8 cellular contexts compared by ENCODE assay signal in the genomic region with DNA sequence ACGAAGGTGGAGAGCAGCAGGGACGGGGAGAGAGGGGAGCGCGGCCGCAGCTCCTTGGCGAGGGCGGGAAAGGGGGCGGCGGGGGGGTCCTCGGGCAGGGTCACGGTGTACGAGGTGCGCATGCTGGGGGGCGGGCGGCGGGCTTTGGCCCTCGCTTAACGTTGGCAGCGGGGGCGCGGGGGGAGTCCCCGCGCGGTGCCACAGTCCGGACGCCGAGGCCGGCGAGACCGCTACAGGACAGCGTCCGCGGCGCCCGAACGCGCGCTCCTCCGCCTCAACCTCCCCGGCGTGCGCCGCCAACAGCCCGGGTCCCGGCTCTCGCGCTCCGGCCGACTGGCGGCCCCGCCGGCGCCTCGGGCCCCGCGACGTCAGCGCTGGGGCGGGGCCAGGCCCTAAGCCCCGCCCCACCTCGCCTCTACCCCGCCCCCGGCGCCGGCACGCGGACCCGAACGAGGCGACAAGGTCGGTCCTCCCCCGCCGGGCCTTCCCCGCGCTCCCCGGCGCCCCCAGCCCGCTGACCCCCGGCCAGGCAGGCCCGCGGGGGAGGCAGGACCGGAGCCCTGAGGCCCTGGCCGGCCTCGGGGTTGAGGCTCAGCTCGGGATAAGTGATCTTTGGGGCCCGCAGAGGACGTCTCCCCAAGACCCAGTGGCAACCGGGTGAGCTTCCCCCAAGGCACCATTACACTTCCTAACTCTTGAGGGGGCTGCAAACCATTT. TPM values are rescaled to one million over a fixed set of nuclear protein-coding genes. Genes with fewer than 3 reads are reported as not detected.
DNase-seq lines count a peak whose midpoint lies in the region; ATAC-seq and TF ChIP-seq lines count a peak whose summit lies in the region.

No MANE protein-coding gene starts in this region.

- no peaks in the 10 kb centered on the region for H4K20me1 ChIP-seq in PC-9 (ENCODE audit: insufficient read depth)
- no peaks in the 10 kb centered on the region for H4K20me1 ChIP-seq in osteoblast (ENCODE audit: insufficient read depth, low read length)

- H3K9me2 ChIP-seq in PC-9 (ENCODE audit: insufficient read depth) = no peaks in the 10 kb centered on the region

- H3K4me3 ChIP-seq in PC-9 (peak overlapping the region; percentile 36; the same call in 1 of the 2 replicates), osteoblast (ENCODE audit: insufficient read depth, low read length) (peak overlapping the region; percentile 53), upper lobe of right lung (peak overlapping the region; percentile 44)

- ATAC-seq in upper lobe of right lung (peak; percentile 79), GM21786 (IDR thresholded peaks at IDR 0.05; ENCODE audit: unreplicated experiment) (no peak)

- peak; percentile 67 for DNase-seq in NCI-H2227 (lab: John Stamatoyannopoulos, UW; ENCODE audit: unreplicated experiment)
- DNase-seq in NCI-H2227 treated with DMSO at 0.1 percent for 48 hours (lab: John Stamatoyannopoulos, UW) = no peak
- no peak for DNase-seq in PC-9
- peak; percentile 55 for DNase-seq in activated naive CD4-positive, alpha-beta T cell treated with Interleukin-2 at 50 U/mL for 16 hours
- DNase-seq in head of caudate nucleus = peak in 41 of 42 donors; percentile 69 to 94 (median 86)
- peak; percentile 96 for DNase-seq in osteoblast (ENCODE audit: insufficient read length, low spot score, missing footprints)
- peak; percentile 79 for DNase-seq in upper lobe of right lung

- H3F3A ChIP-seq in PC-9 (ENCODE audit: insufficient read depth, low read depth) = peaks cover 32% of the 10 kb centered on the region

- H3K4me1 ChIP-seq in PC-9 (replicated peaks; ENCODE audit: insufficient read depth) (peaks cover 47% of the 10 kb centered on the region), osteoblast (ENCODE audit: insufficient read depth, low read length) (peaks cover 49% of the 10 kb centered on the region), upper lobe of right lung (peaks cover 41% of the 10 kb centered on the region)

- H3K4me2 ChIP-seq in PC-9 (peak overlapping the region; percentile 74), osteoblast (ENCODE audit: insufficient read depth, low read length) (peak overlapping the region; percentile 44)

- BruUV-seq in PC-9 (replicated peaks; lab: Mats Ljungman, UMichigan) = no TSS peak

- no peak for TF ChIP-seq CTCF in PC-9 (conservative IDR thresholded peaks at IDR 0.05)
- no peak for TF ChIP-seq CTCF in osteoblast (IDR thresholded peaks at IDR 0.05; ENCODE audit: extremely low read depth, low read depth, low read length)
- TF ChIP-seq CTCF in upper lobe of right lung (IDR thresholded peaks at IDR 0.05) = no peak

- H3K27ac ChIP-seq in PC-9 (no peak overlapping the region), osteoblast (ENCODE audit: low read depth, low read length) (no peak overlapping the region), upper lobe of right lung (no peak overlapping the region)

- intact Hi-C loops in PC-9 (cut with micrococcal nuclease; ENCODE audit: unreplicated experiment) (loop anchor here (10.0 kb wide), 1 partner anchor 761 kb away; no protein-coding TSS in a partner anchor), head of caudate nucleus (cut with DNase I) (no loop called here), upper lobe of right lung (cut with DNase I) (no loop called here)

- H3K79me2 ChIP-seq in PC-9 (ENCODE audit: low read depth) = no peaks in the 10 kb centered on the region
- H3K79me2 ChIP-seq in osteoblast (ENCODE audit: insufficient read depth, low read length) = no peaks in the 10 kb centered on the region

- CTCF ChIA-PET in PC-9 (lab: Charles Lee) = no interaction called here

- POLR2A ChIA-PET in PC-9 (lab: Charles Lee; ENCODE audit: unreplicated experiment) = no interaction called here

- no peaks in the 10 kb centered on the region for H3K27me3 ChIP-seq in PC-9 (ENCODE audit: insufficient read depth, low read depth)
- H3K27me3 ChIP-seq in osteoblast (ENCODE audit: insufficient read depth, low read length) = no peaks in the 10 kb centered on the region
- H3K27me3 ChIP-seq in upper lobe of right lung = no peaks in the 10 kb centered on the region

- peak overlapping the region; percentile 64; the same call in 1 of the 2 replicates for H2AFZ ChIP-seq in PC-9
- peak overlapping the region; percentile 39 for H2AFZ ChIP-seq in osteoblast (ENCODE audit: low read length)

- no peaks in the 10 kb centered on the region for H3K36me3 ChIP-seq in PC-9 (ENCODE audit: low read depth)
- no peaks in the 10 kb centered on the region for H3K36me3 ChIP-seq in osteoblast (ENCODE audit: insufficient read depth, low read length)
- no peaks in the 10 kb centered on the region for H3K36me3 ChIP-seq in upper lobe of right lung

- H3K9me3 ChIP-seq in PC-9 (ENCODE audit: insufficient read depth, low read depth) (no peaks in the 10 kb centered on the region), osteoblast (ENCODE audit: low read depth, low read length) (no peaks in the 10 kb centered on the region), upper lobe of right lung (no peaks in the 10 kb centered on the region)

RNA-seq across cellular contexts. Expression of a gene that starts 17.5 kb away (rescaled TPM):
- total RNA-seq in PC-9 (2021) (2.1 and 2.7 TPM in 2 replicates), osteoblast (0.29 and 0.36 TPM in 2 replicates), upper lobe of right lung (3.0 TPM)

RNA-seq across cellular contexts. Expression of a gene that starts 17.5 kb away (rescaled TPM):
- total RNA-seq in PC-9 (2021) = not detected in 2 replicates
- total RNA-seq in osteoblast = not detected in 2 replicates
- total RNA-seq in upper lobe of right lung = not detected

RNA-seq across cellular contexts. Expression of a gene that starts 23.3 kb away (rescaled TPM):
- not detected in 2 replicates for total RNA-seq in PC-9 (2021)
- 35.9 and 41.3 TPM in 2 replicates for total RNA-seq in osteoblast
- total RNA-seq in upper lobe of right lung = 47.6 TPM

RNA-seq across cellular contexts. Expression of a gene that starts 29.7 kb away (rescaled TPM):
- total RNA-seq in PC-9 (2021) (55.0 and 64.3 TPM in 2 replicates), osteoblast (4.0 and 5.0 TPM in 2 replicates), upper lobe of right lung (23.2 TPM)

RNA-seq across cellular contexts. Expression of a gene that starts 47.1 kb away (rescaled TPM):
- 38.8 and 54.5 TPM in 2 replicates for total RNA-seq in PC-9 (2021)
- 11.2 and 14.1 TPM in 2 replicates for total RNA-seq in osteoblast
- 134 TPM for total RNA-seq in upper lobe of right lung

Comparison
In these comparisons a context has a peak if more than half of its experiments do, and no peak if none do; other contexts are left out.
1. DNase-seq: peak in NCI-H2227 (single experiment), activated naive CD4-positive, alpha-beta T cell treated with Interleukin-2 at 50 U/mL for 16 hours (single experiment), head of caudate nucleus (41 of 42), osteoblast (single experiment) and upper lobe of right lung (single experiment); none in NCI-H2227 treated with DMSO at 0.1 percent for 48 hours (single experiment) and PC-9 (0 of 2).
2. RNA of a gene that starts 23.3 kb away (total RNA-seq): 47.6 TPM in upper lobe of right lung (single experiment) and 35.9 to 41.3 TPM in osteoblast; not detected in PC-9; every median in the first group is over 10 times any median in the second.
3. Peak in every context shown above with its lines, with median percentiles within 50 percentile points of each other: H3K4me3 ChIP-seq.